Comparison of ENCODE assay signal across 8 cellular contexts in genomic region chr15:32730677-32731654, GRCh38. TPM values are rescaled to one million over a fixed set of nuclear protein-coding genes. Genes with fewer than 3 reads are reported as not detected.
A peak's percentile ranks its signal among the peaks of the same experiment; 100 is the strongest.
DNase-seq lines count a peak whose midpoint lies in the region; ATAC-seq and TF ChIP-seq lines count a peak whose summit lies in the region.

No MANE protein-coding gene starts in this region.

- H3K4me2 ChIP-seq in hepatocyte = peak overlapping the region; percentile 36

- WGBS in hepatocyte (ENCODE audit: low lambda C conversion rate, missing lambda C conversion rate) = 70% methylated on average over 25 of the region's 27 CpGs

- H3K4me3 Mint-ChIP-seq in activated CD4-positive, alpha-beta T cell treated with anti-CD3 and anti-CD28 coated beads, Interleukin-2, amount 10 ng/mL, durations not matched to agents 7 days and 5 days = no peak overlapping the region
- H3K4me3 Mint-ChIP-seq in activated T-helper 2 cell treated with anti-CD3 and anti-CD28 coated beads, Interferon-gamma antibody, Interleukin-2, Interleukin-4, amounts not matched to agents 10 μg/mL and 5 μg/mL and 100 μg/mL, durations not matched to agents 14 hours and 24 hours and 36 hours (ENCODE audit: low read depth) = no peak overlapping the region

- TF ChIP-seq POLR2A in gastrocnemius medialis (IDR thresholded peaks at IDR 0.05) = no peak

- H3K9me2 ChIP-seq in hepatocyte (replicated peaks; ENCODE audit: insufficient read depth) = no peaks in the 10 kb centered on the region

- intact Hi-C loops in activated T-helper 2 cell treated with anti-CD3 and anti-CD28 coated beads, Interferon-gamma antibody, Interleukin-2, Interleukin-4, amounts not matched to agents 10 μg/mL and 5 μg/mL and 100 μg/mL, durations not matched to agents 14 hours and 24 hours and 36 hours (cut with micrococcal nuclease) = no loop called here
- intact Hi-C loops in gastrocnemius medialis (cut with DNase I; ENCODE audit: low total_unique reads) = no loop called here

- peak; percentile 28 for DNase-seq in activated CD4-positive, alpha-beta T cell treated with anti-CD3 and anti-CD28 coated beads for 48 hours
- DNase-seq in activated CD4-positive, alpha-beta T cell treated with anti-CD3 and anti-CD28 coated beads, Interleukin-2, amount 10 ng/mL, durations not matched to agents 7 days and 5 days = no peak
- peak; percentile 57 for DNase-seq in SW480 (ENCODE audit: low spot score)
- peak; percentile 75 for DNase-seq in hepatocyte (ENCODE audit: low spot score)
- DNase-seq in stimulated activated CD8-positive, alpha-beta memory T cell treated with anti-CD3 and anti-CD28 coated beads, Interleukin-4, amount 100 ng/mL, for 48 hours = peak; percentile 35
- no peak for DNase-seq in activated T-helper 2 cell treated with anti-CD3 and anti-CD28 coated beads, Interferon-gamma antibody, Interleukin-2, Interleukin-4, amounts not matched to agents 10 μg/mL and 5 μg/mL and 100 μg/mL, durations not matched to agents 14 hours and 24 hours and 36 hours (ENCODE audit: low spot score)
- no peak for DNase-seq in NCI-H446 treated with DMSO at 0.1 percent for 48 hours (lab: John Stamatoyannopoulos, UW)
- no peak for DNase-seq in gastrocnemius medialis

- H3K27me3 ChIP-seq in hepatocyte (peaks cover 3% of the 10 kb centered on the region), gastrocnemius medialis (no peaks in the 10 kb centered on the region)

- no peak for TF ChIP-seq CTCF in hepatocyte (IDR thresholded peaks at IDR 0.05; ENCODE audit: poor library complexity)
- TF ChIP-seq CTCF in gastrocnemius medialis (IDR thresholded peaks at IDR 0.05 in 4 of 5, conservative IDR thresholded peaks at IDR 0.05 in 1 of 5) = no peak

- in situ Hi-C loops in gastrocnemius medialis (cut with MboI; ENCODE audit: low sequenced_read_pairs in 4 of 4) = no loop called here

- H4K20me1 ChIP-seq in hepatocyte (ENCODE audit: insufficient read depth, poor library complexity, severe bottlenecking) = no peaks in the 10 kb centered on the region

- no peak for ATAC-seq in gastrocnemius medialis

- H3K4me1 Mint-ChIP-seq in activated CD4-positive, alpha-beta T cell treated with anti-CD3 and anti-CD28 coated beads, Interleukin-2, amount 10 ng/mL, durations not matched to agents 7 days and 5 days = no peaks in the 10 kb centered on the region
- H3K4me1 Mint-ChIP-seq in activated T-helper 2 cell treated with anti-CD3 and anti-CD28 coated beads, Interferon-gamma antibody, Interleukin-2, Interleukin-4, amounts not matched to agents 10 μg/mL and 5 μg/mL and 100 μg/mL, durations not matched to agents 14 hours and 24 hours and 36 hours (ENCODE audit: low read depth) = no peaks in the 10 kb centered on the region

- H3K27me3 Mint-ChIP-seq in activated CD4-positive, alpha-beta T cell treated with anti-CD3 and anti-CD28 coated beads, Interleukin-2, amount 10 ng/mL, durations not matched to agents 7 days and 5 days = peaks cover 69% of the 10 kb centered on the region
- H3K27me3 Mint-ChIP-seq in activated T-helper 2 cell treated with anti-CD3 and anti-CD28 coated beads, Interferon-gamma antibody, Interleukin-2, Interleukin-4, amounts not matched to agents 10 μg/mL and 5 μg/mL and 100 μg/mL, durations not matched to agents 14 hours and 24 hours and 36 hours (ENCODE audit: low read depth) = peaks cover 54% of the 10 kb centered on the region

- no peaks in the 10 kb centered on the region for H3K9me3 Mint-ChIP-seq in activated CD4-positive, alpha-beta T cell treated with anti-CD3 and anti-CD28 coated beads, Interleukin-2, amount 10 ng/mL, durations not matched to agents 7 days and 5 days
- peaks cover 5% of the 10 kb centered on the region for H3K9me3 Mint-ChIP-seq in activated T-helper 2 cell treated with anti-CD3 and anti-CD28 coated beads, Interferon-gamma antibody, Interleukin-2, Interleukin-4, amounts not matched to agents 10 μg/mL and 5 μg/mL and 100 μg/mL, durations not matched to agents 14 hours and 24 hours and 36 hours

- CTCF ChIA-PET in activated CD4-positive, alpha-beta T cell treated with anti-CD3 and anti-CD28 coated beads, Interleukin-2, amount 10 ng/mL, durations not matched to agents 7 days and 5 days (lab: Charles Lee) = no interaction called here

- H3K4me1 ChIP-seq in hepatocyte (ENCODE audit: insufficient read depth) = no peaks in the 10 kb centered on the region
- no peaks in the 10 kb centered on the region for H3K4me1 ChIP-seq in gastrocnemius medialis

- no peaks in the 10 kb centered on the region for H3K36me3 Mint-ChIP-seq in activated CD4-positive, alpha-beta T cell treated with anti-CD3 and anti-CD28 coated beads, Interleukin-2, amount 10 ng/mL, durations not matched to agents 7 days and 5 days (ENCODE audit: low read depth)
- no peaks in the 10 kb centered on the region for H3K36me3 Mint-ChIP-seq in activated T-helper 2 cell treated with anti-CD3 and anti-CD28 coated beads, Interferon-gamma antibody, Interleukin-2, Interleukin-4, amounts not matched to agents 10 μg/mL and 5 μg/mL and 100 μg/mL, durations not matched to agents 14 hours and 24 hours and 36 hours (ENCODE audit: low read depth)

- H3K36me3 ChIP-seq in hepatocyte (replicated peaks; ENCODE audit: insufficient read depth, low read depth) (no peaks in the 10 kb centered on the region), gastrocnemius medialis (no peaks in the 10 kb centered on the region)

- H2AFZ ChIP-seq in hepatocyte = no peak overlapping the region

- H3K27ac ChIP-seq in hepatocyte = no peak overlapping the region
- H3K27ac ChIP-seq in gastrocnemius medialis = no peak overlapping the region

- no peak overlapping the region for H3K27ac Mint-ChIP-seq in activated CD4-positive, alpha-beta T cell treated with anti-CD3 and anti-CD28 coated beads, Interleukin-2, amount 10 ng/mL, durations not matched to agents 7 days and 5 days
- H3K27ac Mint-ChIP-seq in activated T-helper 2 cell treated with anti-CD3 and anti-CD28 coated beads, Interferon-gamma antibody, Interleukin-2, Interleukin-4, amounts not matched to agents 10 μg/mL and 5 μg/mL and 100 μg/mL, durations not matched to agents 14 hours and 24 hours and 36 hours = no peak overlapping the region

- no peaks in the 10 kb centered on the region for H3K79me2 ChIP-seq in hepatocyte

- POLR2A ChIA-PET in activated CD4-positive, alpha-beta T cell treated with anti-CD3 and anti-CD28 coated beads, Interleukin-2, amount 10 ng/mL, durations not matched to agents 7 days and 5 days (lab: Charles Lee) = no interaction called here

- no peak overlapping the region for H3K4me3 ChIP-seq in hepatocyte
- H3K4me3 ChIP-seq in gastrocnemius medialis = no peak overlapping the region

- H3K9me3 ChIP-seq in hepatocyte (ENCODE audit: low read depth) (peaks cover 3% of the 10 kb centered on the region), gastrocnemius medialis (peaks cover 0 to 4% (median 0%) of the 10 kb centered on the region in 3 donors)

RNA-seq across cellular contexts. Expression of gene GREM1, which starts 13.2 kb away (rescaled TPM):
- total RNA-seq in activated CD4-positive, alpha-beta T cell treated with anti-CD3 and anti-CD28 coated beads, Interleukin-2, amount 10 ng/mL, durations not matched to agents 7 days and 5 days = not detected
- total RNA-seq in hepatocyte (4.5 and 5.7 TPM in 2 replicates), gastrocnemius medialis (1 to 10 TPM in 1 of 4 donors, under 1 TPM in 2, not detected in 1; 0.31 to 1.0 (median 0.41) TPM)
- polyA plus RNA-seq in hepatocyte = 1.5 and 3.1 TPM in 2 replicates
- total RNA-seq in activated T-helper 2 cell treated with anti-CD3 and anti-CD28 coated beads, Interferon-gamma antibody, Interleukin-2, Interleukin-4, amounts not matched to agents 10 μg/mL and 5 μg/mL and 100 μg/mL, durations not matched to agents 14 hours and 24 hours and 36 hours = 0.23 TPM in 1 of 2 replicates, not detected in the other

Comparison
In these comparisons a context has a peak if more than half of its experiments do, and no peak if none do; other contexts are left out.
1. DNase-seq: peak in activated CD4-positive, alpha-beta T cell treated with anti-CD3 and anti-CD28 coated beads for 48 hours (single experiment), SW480 (single experiment), hepatocyte (single experiment) and stimulated activated CD8-positive, alpha-beta memory T cell treated with anti-CD3 and anti-CD28 coated beads, Interleukin-4, amount 100 ng/mL, for 48 hours (single experiment); none in activated CD4-positive, alpha-beta T cell treated with anti-CD3 and anti-CD28 coated beads, Interleukin-2, amount 10 ng/mL, durations not matched to agents 7 days and 5 days (single experiment), activated T-helper 2 cell treated with anti-CD3 and anti-CD28 coated beads, Interferon-gamma antibody, Interleukin-2, Interleukin-4, amounts not matched to agents 10 μg/mL and 5 μg/mL and 100 μg/mL, durations not matched to agents 14 hours and 24 hours and 36 hours (single experiment), NCI-H446 treated with DMSO at 0.1 percent for 48 hours (single experiment) and gastrocnemius medialis (0 of 2).